ENCODE assay signal across 8 cellular contexts in the genomic region with DNA sequence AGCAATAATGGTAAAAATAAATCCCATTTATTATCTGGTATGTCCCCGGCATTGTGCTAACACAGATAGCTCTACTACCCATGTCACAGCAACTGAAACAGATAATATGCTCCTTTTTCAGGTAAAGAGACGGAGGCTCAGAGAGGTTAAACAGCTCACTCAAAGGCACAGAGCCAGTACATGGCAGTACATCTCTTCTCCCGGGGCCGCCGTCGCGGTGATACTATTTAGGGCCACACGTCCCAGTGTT. TPM values are rescaled to one million over a fixed set of nuclear protein-coding genes. Genes with fewer than 3 reads are reported as not detected.
DNase-seq lines count a peak whose midpoint lies in the region; ATAC-seq, FAIRE-seq and TF ChIP-seq lines count a peak whose summit lies in the region.

No MANE protein-coding gene starts in this region.

- no peak for TF ChIP-seq EP300 in stomach (IDR thresholded peaks at IDR 0.05)

- CTCF ChIA-PET in activated naive CD4-positive, alpha-beta T cell treated with anti-CD3 and anti-CD28 coated beads, Interleukin-2, amount 10 ng/mL, durations not matched to agents 7 days and 5 days (lab: Charles Lee): interaction anchor here (1.1 kb wide), 1 partner anchor 89 kb away, joined by 5 read pairs; no protein-coding TSS in a partner anchor

- H3K9me3 Mint-ChIP-seq in activated naive CD4-positive, alpha-beta T cell treated with anti-CD3 and anti-CD28 coated beads, Interleukin-2, amount 10 ng/mL, durations not matched to agents 7 days and 5 days: no peaks in the 10 kb centered on the region

- intact Hi-C loops in right cardiac atrium (cut with DNase I): no loop called here
- intact Hi-C loops in stomach (cut with DNase I; ENCODE audit: low total_unique reads): no loop called here

- TF ChIP-seq CTCF in stomach (IDR thresholded peaks at IDR 0.05): no peak

- H3K4me3 ChIP-seq in right cardiac atrium (ENCODE audit: low read length): peak overlapping the region; percentile 74
- peak overlapping the region; percentile 82 to 88 (median 86) for H3K4me3 ChIP-seq in stomach

- DNase-seq in activated naive CD4-positive, alpha-beta T cell treated with anti-CD3 and anti-CD28 coated beads, Interleukin-2, amount 10 ng/mL, durations not matched to agents 7 days and 5 days: no peak
- no peak for DNase-seq in activated naive CD4-positive, alpha-beta T cell treated with anti-CD3 and anti-CD28 coated beads, Interleukin-2, amount 50 U/mL, for 16 hours
- DNase-seq in right cardiac atrium: no peak
- no peak for DNase-seq in stomach
- no peak for DNase-seq in UCSD-AML1 (lab: John Stamatoyannopoulos, UW; ENCODE audit: unreplicated experiment)
- DNase-seq in HTR-8/SVneo (ENCODE audit: insufficient read length, low spot score): no peak

- FAIRE-seq in HTR-8/SVneo (lab: Jason Lieb, UNC): no peak

- H3K9me3 ChIP-seq in right cardiac atrium (ENCODE audit: control insufficient read depth, low read length): no peaks in the 10 kb centered on the region
- no peaks in the 10 kb centered on the region for H3K9me3 ChIP-seq in stomach

- H3K27me3 Mint-ChIP-seq in activated naive CD4-positive, alpha-beta T cell treated with anti-CD3 and anti-CD28 coated beads, Interleukin-2, amount 10 ng/mL, durations not matched to agents 7 days and 5 days: peaks cover 8% of the 10 kb centered on the region

- H3K36me3 Mint-ChIP-seq in activated naive CD4-positive, alpha-beta T cell treated with anti-CD3 and anti-CD28 coated beads, Interleukin-2, amount 10 ng/mL, durations not matched to agents 7 days and 5 days: peaks cover 62% of the 10 kb centered on the region

- peaks cover 72% of the 10 kb centered on the region for H3K4me1 Mint-ChIP-seq in activated naive CD4-positive, alpha-beta T cell treated with anti-CD3 and anti-CD28 coated beads, Interleukin-2, amount 10 ng/mL, durations not matched to agents 7 days and 5 days

- peak overlapping the region; percentile 87 for H3K4me3 Mint-ChIP-seq in activated naive CD4-positive, alpha-beta T cell treated with anti-CD3 and anti-CD28 coated beads, Interleukin-2, amount 10 ng/mL, durations not matched to agents 7 days and 5 days

- WGBS in right cardiac atrium: 5% methylated on average over 8 of the region's 8 CpGs
- WGBS in stomach, 5 donors: 4 to 8% (median 7%) methylated on average over 8 of the region's 8 CpGs

- peaks cover 0 to 7% (median 5%) of the 10 kb centered on the region in 4 donors for H3K36me3 ChIP-seq in stomach

- no peak for TF ChIP-seq POLR2A in stomach (IDR thresholded peaks at IDR 0.05)

- peaks cover 3% of the 10 kb centered on the region for H3K4me1 ChIP-seq in right cardiac atrium (ENCODE audit: control insufficient read depth, insufficient read depth, low read length)
- peaks cover 11 to 32% (median 19%) of the 10 kb centered on the region in 4 donors for H3K4me1 ChIP-seq in stomach

- H3K27ac ChIP-seq in right cardiac atrium (ENCODE audit: low read length) (peak overlapping the region; percentile 86), stomach (peak overlapping the region; percentile 83 to 97 (median 96))

- ATAC-seq in SK-N-SH treated with all-trans-retinoic acid at 6 μM for 48 hours (peak; percentile 46; the same call in 2 of the 3 replicates), right cardiac atrium (no peak), HG03432 (IDR thresholded peaks at IDR 0.05; ENCODE audit: unreplicated experiment) (no peak)

- peak overlapping the region; percentile 95 for H3K27ac Mint-ChIP-seq in activated naive CD4-positive, alpha-beta T cell treated with anti-CD3 and anti-CD28 coated beads, Interleukin-2, amount 10 ng/mL, durations not matched to agents 7 days and 5 days

- H3K27me3 ChIP-seq in right cardiac atrium (ENCODE audit: control insufficient read depth, insufficient read depth) (no peaks in the 10 kb centered on the region), stomach (no peaks in the 10 kb centered on the region)

TF ChIP-seq in SK-N-SH treated with all-trans-retinoic acid at 6 μM for 48 hours, 23 proteins besides CTCF, POLR2A, EP300 and RAD21:
- TF ChIP-seq, protein P1, sequence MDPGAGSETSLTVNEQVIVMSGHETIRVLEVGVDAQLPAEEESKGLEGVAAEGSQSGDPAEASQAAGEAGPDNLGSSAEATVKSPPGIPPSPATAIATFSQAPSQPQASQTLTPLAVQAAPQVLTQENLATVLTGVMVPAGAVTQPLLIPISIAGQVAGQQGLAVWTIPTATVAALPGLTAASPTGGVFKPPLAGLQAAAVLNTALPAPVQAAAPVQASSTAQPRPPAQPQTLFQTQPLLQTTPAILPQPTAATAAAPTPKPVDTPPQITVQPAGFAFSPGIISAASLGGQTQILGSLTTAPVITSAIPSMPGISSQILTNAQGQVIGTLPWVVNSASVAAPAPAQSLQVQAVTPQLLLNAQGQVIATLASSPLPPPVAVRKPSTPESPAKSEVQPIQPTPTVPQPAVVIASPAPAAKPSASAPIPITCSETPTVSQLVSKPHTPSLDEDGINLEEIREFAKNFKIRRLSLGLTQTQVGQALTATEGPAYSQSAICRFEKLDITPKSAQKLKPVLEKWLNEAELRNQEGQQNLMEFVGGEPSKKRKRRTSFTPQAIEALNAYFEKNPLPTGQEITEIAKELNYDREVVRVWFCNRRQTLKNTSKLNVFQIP (CRISPR knock-in tag; IDR thresholded peaks at IDR 0.05; ENCODE audit: borderline replicate concordance, low read depth): no peak
- TF ChIP-seq ESRRG (CRISPR knock-in tag; IDR thresholded peaks at IDR 0.05) (no peak), SNAI2 (CRISPR knock-in tag; IDR thresholded peaks at IDR 0.05) (no peak), ZC3H10 (CRISPR knock-in tag; IDR thresholded peaks at IDR 0.05) (no peak)

RNA-seq across cellular contexts. Expression of gene PDK1, which starts 0.7 kb away (rescaled TPM):
- 10 to 100 TPM; 35.1 to 43.4 (median 40.3) TPM for total RNA-seq in right cardiac atrium
- 10.6 TPM for polyA plus RNA-seq in right cardiac atrium
- total RNA-seq in stomach: 100 to 1,000 TPM in 1 of 5 donors, 10 to 100 TPM in 3, 1 to 10 TPM in 1; 7.6 to 133 (median 27.2) TPM
- 1 to 10 TPM; 2.8 to 4.1 (median 4.0) TPM for polyA plus RNA-seq in stomach
